ENCODE assay signal across 23 cellular contexts in the genomic region with DNA sequence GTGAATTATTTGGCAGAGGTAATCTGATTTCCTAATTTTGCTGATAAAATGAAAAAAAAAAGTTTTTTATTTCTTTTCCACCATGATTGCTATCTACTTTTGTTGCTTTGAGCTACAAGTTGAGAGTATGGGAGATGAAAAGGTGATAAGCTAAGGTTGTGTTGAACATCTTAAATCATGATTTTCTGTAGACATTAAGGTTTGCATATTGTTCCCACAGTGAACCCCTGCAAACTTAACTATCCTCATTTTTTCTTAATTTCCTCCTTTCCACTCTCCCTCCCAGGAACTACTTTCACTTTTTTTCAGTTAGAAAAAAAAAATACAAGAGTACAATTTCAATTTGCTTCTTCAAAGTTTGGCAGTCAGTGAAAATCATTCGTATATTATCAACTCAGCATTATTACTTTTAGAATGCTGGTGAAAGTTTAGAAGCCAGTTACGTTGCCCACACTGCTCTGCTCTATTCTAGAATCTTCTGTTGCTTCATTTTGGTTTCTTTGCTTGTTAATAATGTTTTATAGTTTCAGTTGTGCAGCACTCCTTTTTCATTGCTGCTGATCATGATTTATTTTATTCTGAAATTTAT.
DNase-seq lines count a peak whose midpoint lies in the region; ATAC-seq, FAIRE-seq and TF ChIP-seq lines count a peak whose summit lies in the region.
"Had no signal": no experiment of that assay in that cellular context is flagged by ENCODE, and none has a peak within 500 bp of the region (broad histone marks: within the 10 kb centered on the region; RNA-seq: fewer than 3 reads in every experiment).

No MANE protein-coding gene starts in this region.

- intact Hi-C loops in MCF 10A (cut with micrococcal nuclease) (loop anchor here (10.0 kb wide), 1 partner anchor 283 kb away; no protein-coding TSS in a partner anchor), breast epithelium (cut with DNase I; ENCODE audit: low total_unique reads) (no loop called here), K562 (cut with micrococcal nuclease) (no loop called here)

- H3K36me3 Mint-ChIP-seq in MCF 10A (ENCODE audit: insufficient read depth, unreplicated experiment): no peaks in the 10 kb centered on the region
- H3K36me3 Mint-ChIP-seq in endodermal cell (ENCODE audit: low read depth): no peaks in the 10 kb centered on the region
- H3K36me3 Mint-ChIP-seq: CD8-positive, alpha-beta T cell; IgD-negative memory B cell had no signal

- H3K9me3 Mint-ChIP-seq in MCF 10A (ENCODE audit: unreplicated experiment) (no peaks in the 10 kb centered on the region), endodermal cell (no peaks in the 10 kb centered on the region)
- H3K9me3 Mint-ChIP-seq: CD8-positive, alpha-beta T cell; IgD-negative memory B cell had no signal

- in situ Hi-C loops in K562 (cut with MboI): no loop called here

- H3K4me1 Mint-ChIP-seq in MCF 10A (ENCODE audit: insufficient read depth, unreplicated experiment): peaks cover 44% of the 10 kb centered on the region
- H3K4me1 Mint-ChIP-seq in endodermal cell: peaks cover 6% of the 10 kb centered on the region
- H3K4me1 Mint-ChIP-seq: B cell had no signal

- no peak overlapping the region for H3K4me2 ChIP-seq in K562 (ENCODE audit: insufficient read depth, low read length)
- H3K4me2 ChIP-seq: A549; BLaER1 treated with 17β-estradiol and CSF1 and Interleukin-3, amounts not matched to agents 10 nM and 100 nM had no signal

- no peak for ATAC-seq in K562
- ATAC-seq in HG03354 (IDR thresholded peaks at IDR 0.05; ENCODE audit: poor library complexity, severe bottlenecking, unreplicated experiment): no peak
- ATAC-seq: A549; CD8-positive, alpha-beta T cell; GM12878; HCT116 had no signal

- H3K4me3 Mint-ChIP-seq in MCF 10A (ENCODE audit: unreplicated experiment) (no peak overlapping the region), endodermal cell (no peak overlapping the region)
- H3K4me3 Mint-ChIP-seq: B cell; CD8-positive, alpha-beta T cell; IgD-negative memory B cell had no signal

- no peaks in the 10 kb centered on the region for H3K27me3 Mint-ChIP-seq in MCF 10A (ENCODE audit: insufficient read depth, unreplicated experiment)
- H3K27me3 Mint-ChIP-seq in endodermal cell (ENCODE audit: insufficient read depth): no peaks in the 10 kb centered on the region

- WGBS in K562 (ENCODE audit: insufficient coverage, low coverage, missing lambda C conversion rate): 0% methylated on average over 2 of the region's 2 CpGs
- WGBS in endodermal cell (ENCODE audit: insufficient coverage in 1 of 2, insufficient read length in 1 of 2), 2 experiments: 70 to 86% methylated on average over 1 to 2 of the region's 2 CpGs

- H3K27ac Mint-ChIP-seq in MCF 10A (ENCODE audit: low read depth, unreplicated experiment): peak overlapping the region; percentile 36
- no peak overlapping the region for H3K27ac Mint-ChIP-seq in endodermal cell
- H3K27ac Mint-ChIP-seq: B cell; CD8-positive, alpha-beta T cell; IgD-negative memory B cell had no signal

- H3K4me3 ChIP-seq in breast epithelium: no peak overlapping the region
- no peak overlapping the region for H3K4me3 ChIP-seq in HEK293 (ENCODE audit: low read depth, low read length)
- H3K4me3 ChIP-seq in K562: no peak overlapping the region
- H3K4me3 ChIP-seq in endodermal cell (ENCODE audit: low read length): no peak overlapping the region
- H3K4me3 ChIP-seq: A549; BLaER1 treated with 17β-estradiol and CSF1 and Interleukin-3, amounts not matched to agents 10 nM and 100 nM; GM12878 had no signal

- no peak overlapping the region for H3K27ac ChIP-seq in breast epithelium
- no peak overlapping the region for H3K27ac ChIP-seq in HEK293 (ENCODE audit: extremely low read depth, low read depth, low read length)
- H3K27ac ChIP-seq in K562 (ENCODE audit: extremely low read depth, low read depth, low read length): no peak overlapping the region
- H3K27ac ChIP-seq in endodermal cell (ENCODE audit: low read depth, low read length): no peak overlapping the region
- H3K27ac ChIP-seq: 22Rv1; A549; BLaER1 treated with 17β-estradiol and CSF1 and Interleukin-3, amounts not matched to agents 10 nM and 100 nM; HL-60 had no signal

- no peaks in the 10 kb centered on the region for H4K20me1 ChIP-seq in K562 (replicated peaks; ENCODE audit: control insufficient read depth, insufficient read depth, low read length)
- H4K20me1 ChIP-seq: BLaER1 treated with 17β-estradiol and CSF1 and Interleukin-3, amounts not matched to agents 10 nM and 100 nM had no signal

- H2AFZ ChIP-seq in K562 (ENCODE audit: low read depth, low read length): no peak overlapping the region

- TF ChIP-seq CTCF in MCF 10A (IDR thresholded peaks at IDR 0.05; ENCODE audit: unreplicated experiment) (no peak), breast epithelium (IDR thresholded peaks at IDR 0.05) (no peak), HEK293 (tag by site-specific recombination; IDR thresholded peaks at IDR 0.05) (no peak), K562 (IDR thresholded peaks at IDR 0.05 in 2 of 3, conservative IDR thresholded peaks at IDR 0.05 in 1 of 3; ENCODE audit: insufficient read depth in 2 of 3, low read depth in 1 of 3, low read length in 3 of 3) (no peak), endodermal cell (conservative IDR thresholded peaks at IDR 0.05) (no peak)

- BruUV-seq in MCF 10A (replicated peaks; lab: Mats Ljungman, UMichigan) (no TSS peak), K562 (replicated peaks; lab: Mats Ljungman, UMichigan) (no TSS peak)

- CTCF ChIA-PET in MCF 10A (lab: Yijun Ruan, JAX) (interaction anchor here (0.6 kb wide), 2 partner anchors 154 to 310 kb away, joined by 3 read pairs; no protein-coding TSS in a partner anchor), HEK293 (lab: Yijun Ruan, JAX) (interaction anchor here (0.7 to 0.8 kb wide), 2 partner anchors 167 to 710 kb away, joined by 5 to 7 read pairs; no protein-coding TSS in a partner anchor), K562 (lab: Yijun Ruan, JAX; ENCODE audit: low intra/inter-chr PET ratio) (no interaction called here)

- no peak for FAIRE-seq in K562 (lab: Jason Lieb, UNC)
- FAIRE-seq: A549, GM12878, GM19239 had no signal

- POLR2A ChIA-PET in MCF 10A (lab: Yijun Ruan, JAX): interaction anchor here (0.6 to 1.3 kb wide), 7 partner anchors 8 to 1525 kb away, joined by 3 to 5 read pairs (median 3); no protein-coding TSS in a partner anchor
- POLR2A ChIA-PET in HEK293 (lab: Yijun Ruan, JAX): no interaction called here
- POLR2A ChIA-PET in K562 (lab: Yijun Ruan, JAX): no interaction called here

- TF ChIP-seq POLR2A in breast epithelium (IDR thresholded peaks at IDR 0.05) (no peak), K562 (conservative IDR thresholded peaks at IDR 0.05) (no peak)

- no peaks in the 10 kb centered on the region for H3K4me1 ChIP-seq in breast epithelium
- peaks cover 13% of the 10 kb centered on the region for H3K4me1 ChIP-seq in HEK293 (ENCODE audit: control insufficient read depth, insufficient read depth, low read length)
- H3K4me1 ChIP-seq in K562 (replicated peaks in 1 of 2; ENCODE audit: control insufficient read depth in 2 of 2, insufficient read depth in 2 of 2, low read length in 2 of 2): no peaks in the 10 kb centered on the region
- H3K4me1 ChIP-seq in endodermal cell (ENCODE audit: control insufficient read depth, insufficient read depth, low read length): no peaks in the 10 kb centered on the region

- no peaks in the 10 kb centered on the region for H3K9me1 ChIP-seq in K562 (ENCODE audit: control insufficient read depth, insufficient read depth, low read length)

- H3K9me3 ChIP-seq in breast epithelium (no peaks in the 10 kb centered on the region), HEK293 (ENCODE audit: control insufficient read depth, insufficient read depth, low read depth, low read length) (no peaks in the 10 kb centered on the region), K562 (replicated peaks; ENCODE audit: control insufficient read depth, insufficient read depth, low read depth, low read length) (no peaks in the 10 kb centered on the region), endodermal cell (ENCODE audit: control insufficient read depth, low read length) (no peaks in the 10 kb centered on the region)
- H3K9me3 ChIP-seq: A549 had no signal

- no peak overlapping the region for H3K9ac ChIP-seq in K562 (ENCODE audit: insufficient read depth in 1 of 2, low read depth in 2 of 2, low read length in 2 of 2)
- no peak overlapping the region for H3K9ac ChIP-seq in endodermal cell (ENCODE audit: extremely low read depth, low read length, poor library complexity, severe bottlenecking)
- H3K9ac ChIP-seq: BLaER1 treated with 17β-estradiol and CSF1 and Interleukin-3, amounts not matched to agents 10 nM and 100 nM had no signal

- no peak for TF ChIP-seq RAD21 in K562 (CRISPR knock-in tag; conservative IDR thresholded peaks at IDR 0.05 in 1 of 2, IDR thresholded peaks at IDR 0.05 in 1 of 2)

- no peaks in the 10 kb centered on the region for H3K79me2 ChIP-seq in K562 (ENCODE audit: control insufficient read depth, insufficient read depth, low read length)

- TF ChIP-seq EP300 in K562 (IDR thresholded peaks at IDR 0.05; ENCODE audit: low read length): no peak

- DNase-seq in MCF 10A (ENCODE audit: unreplicated experiment) (no peak), breast epithelium (ENCODE audit: low spot score in 2 of 2) (no peak), K562 (ENCODE audit: extremely low read depth in 1 of 4, low spot score in 3 of 4) (no peak), endodermal cell (no peak)
- DNase-seq in activated CD4-positive, CD25-positive, alpha-beta regulatory T cell (lab: John Stamatoyannopoulos, UW): no peak
- DNase-seq: Calu3; CD8-positive, alpha-beta T cell; DMS79 treated with DMSO at 0.1 percent for 48 hours; GF-D8; GOT3; H7; KG1 had no signal

- H3K27me3 ChIP-seq in breast epithelium (no peaks in the 10 kb centered on the region), K562 (ENCODE audit: control insufficient read depth in 2 of 2, insufficient read depth in 2 of 2, low read length in 2 of 2) (peaks cover 5 to 7% of the 10 kb centered on the region in 2 experiments; a peak in 2 of 5 replicates), endodermal cell (ENCODE audit: control insufficient read depth, insufficient read depth, low read length, poor library complexity, severe bottlenecking) (no peaks in the 10 kb centered on the region)
- H3K27me3 ChIP-seq: BLaER1 treated with 17β-estradiol and CSF1 and Interleukin-3, amounts not matched to agents 10 nM and 100 nM had no signal

- H3K36me3 ChIP-seq in breast epithelium: no peaks in the 10 kb centered on the region
- H3K36me3 ChIP-seq in HEK293 (ENCODE audit: control insufficient read depth in 2 of 2, insufficient read depth in 1 of 2, low read length in 2 of 2): no peaks in the 10 kb centered on the region
- no peaks in the 10 kb centered on the region for H3K36me3 ChIP-seq in K562 (ENCODE audit: control insufficient read depth, insufficient read depth, low read length)
- H3K36me3 ChIP-seq in endodermal cell (ENCODE audit: control insufficient read depth, insufficient read depth, low read length): no peaks in the 10 kb centered on the region
- H3K36me3 ChIP-seq: BLaER1 treated with 17β-estradiol and CSF1 and Interleukin-3, amounts not matched to agents 10 nM and 100 nM had no signal

TF ChIP-seq in HEK293, 187 proteins besides CTCF, POLR2A, EP300 and RAD21 (continues in another document):
- peak; percentile 38; the same call in 1 of the 2 replicates for TF ChIP-seq PRDM1 (tag by site-specific recombination; IDR thresholded peaks at IDR 0.05)
